Comparison of ENCODE assay signal across 15 cellular contexts in the genomic region with DNA sequence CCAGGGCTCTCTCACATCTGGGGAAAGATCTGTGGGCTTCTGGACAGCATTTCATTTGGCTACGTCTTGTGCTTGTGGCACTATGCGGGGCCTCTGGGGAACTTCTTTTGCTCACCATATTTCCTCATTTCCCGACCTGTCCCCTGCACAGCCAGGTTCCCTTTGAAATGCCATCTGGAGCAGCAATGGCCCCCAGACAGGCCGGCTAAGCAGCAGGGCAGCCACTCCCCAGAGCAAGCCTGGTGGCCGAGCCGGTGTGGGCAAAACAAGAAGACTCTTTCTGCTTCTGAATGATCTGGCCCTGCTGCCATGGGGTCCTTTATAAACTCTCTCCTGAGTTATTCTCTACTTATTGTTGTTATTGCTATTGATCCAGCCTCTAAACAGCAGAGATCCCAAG.
DNase-seq lines count a peak whose midpoint lies in the region; TF ChIP-seq lines count a peak whose summit lies in the region.
"Had no signal": no experiment of that assay in that cellular context is flagged by ENCODE, and none has a peak within 500 bp of the region (broad histone marks: within the 10 kb centered on the region; RNA-seq: fewer than 3 reads in every experiment).

No MANE protein-coding gene starts in this region.

- DNase-seq in NB4 (ENCODE audit: low read depth) (peak; percentile 14), cerebellar cortex (ENCODE audit: low spot score) (peak; percentile 48), neural progenitor cell (ENCODE audit: low spot score) (no peak), GM10248 (ENCODE audit: extremely low spot score) (no peak), NCI-H446 (lab: John Stamatoyannopoulos, UW) (no peak)
- no peak for DNase-seq in stimulated activated naive CD4-positive, alpha-beta T cell (lab: John Stamatoyannopoulos, UW)
- DNase-seq: CD4-positive, alpha-beta memory T cell; DND-41; GF-D8; H7; IMR-90 had no signal

- H3K9ac ChIP-seq in neural progenitor cell = no peak overlapping the region

- no peaks in the 10 kb centered on the region for H3K79me2 ChIP-seq in neural progenitor cell (ENCODE audit: low read depth)

- TF ChIP-seq CTCF in NB4 (IDR thresholded peaks at IDR 0.05; ENCODE audit: low read depth, low read length) = no peak
- TF ChIP-seq CTCF in neural progenitor cell (IDR thresholded peaks at IDR 0.05) = no peak
- TF ChIP-seq CTCF in GM10248 (IDR thresholded peaks at IDR 0.05; ENCODE audit: control extremely low read depth, extremely low read depth, low read depth, missing control alignments) = no peak

- H3K9me3 Mint-ChIP-seq in neural progenitor cell = peaks cover 3% of the 10 kb centered on the region

- H3K36me3 ChIP-seq in neural progenitor cell = no peaks in the 10 kb centered on the region

- H3K36me3 Mint-ChIP-seq in neural progenitor cell = no peaks in the 10 kb centered on the region
- H3K36me3 Mint-ChIP-seq: CD4-positive, alpha-beta memory T cell had no signal

- POLR2A ChIA-PET in GM10248 (lab: Yijun Ruan, JAX) = no interaction called here

- no peak overlapping the region for H3K27ac Mint-ChIP-seq in neural progenitor cell
- H3K27ac Mint-ChIP-seq: B cell; CD4-positive, alpha-beta memory T cell; GM23338 had no signal

- CTCF ChIA-PET in GM10248 (lab: Yijun Ruan, JAX) = interaction anchor here (1.4 kb wide), 1 partner anchor 18 kb away, joined by 3 read pairs; no protein-coding TSS in a partner anchor

- no peak for TF ChIP-seq POLR2A in NB4 (IDR thresholded peaks at IDR 0.05; ENCODE audit: extremely low read depth, insufficient read length)

- no peak overlapping the region for H3K4me3 ChIP-seq in NB4 (ENCODE audit: low read depth, low read length)
- H3K4me3 ChIP-seq in neural progenitor cell = no peak overlapping the region
- H3K4me3 ChIP-seq: GM23338 had no signal

- H3K27me3 Mint-ChIP-seq in neural progenitor cell (ENCODE audit: insufficient read depth, low read depth) = no peaks in the 10 kb centered on the region

- H3K4me2 ChIP-seq in neural progenitor cell = peak overlapping the region; percentile 27
- H3K4me2 ChIP-seq: GM23338 had no signal

- no peaks in the 10 kb centered on the region for H3K27me3 ChIP-seq in neural progenitor cell

- H3K4me1 ChIP-seq in neural progenitor cell = peaks cover 13% of the 10 kb centered on the region

- H3K4me1 Mint-ChIP-seq in neural progenitor cell = peaks cover 21% of the 10 kb centered on the region
- H3K4me1 Mint-ChIP-seq: B cell; CD4-positive, alpha-beta memory T cell had no signal

- no peak overlapping the region for H3K4me3 Mint-ChIP-seq in neural progenitor cell
- H3K4me3 Mint-ChIP-seq: B cell; CD4-positive, alpha-beta memory T cell; GM23338 had no signal

- H4K20me1 ChIP-seq in neural progenitor cell (ENCODE audit: low read depth) = no peaks in the 10 kb centered on the region

- H3F3A ChIP-seq in neural progenitor cell (ENCODE audit: low read depth) = no peaks in the 10 kb centered on the region

- H3K9me3 ChIP-seq in neural progenitor cell (ENCODE audit: low read depth) = no peaks in the 10 kb centered on the region

- no peak overlapping the region for H2AFZ ChIP-seq in neural progenitor cell (replicated peaks)
- H2AFZ ChIP-seq: GM23338 had no signal

- no peak overlapping the region for H3K27ac ChIP-seq in neural progenitor cell
- peak overlapping the region; percentile 34 for H3K27ac ChIP-seq in temporal lobe (ENCODE audit: low read depth, low read length)
- H3K27ac ChIP-seq: C4-2B had no signal

Comparison
In these comparisons a context has a peak if more than half of its experiments do, and no peak if none do; other contexts are left out.
1. DNase-seq: peak in NB4 (single experiment) and cerebellar cortex (single experiment); none in neural progenitor cell (single experiment), stimulated activated naive CD4-positive, alpha-beta T cell (0 of 6), GM10248 (single experiment) and NCI-H446 (0 of 2).